8 cellular contexts compared by ENCODE assay signal in the genomic region with DNA sequence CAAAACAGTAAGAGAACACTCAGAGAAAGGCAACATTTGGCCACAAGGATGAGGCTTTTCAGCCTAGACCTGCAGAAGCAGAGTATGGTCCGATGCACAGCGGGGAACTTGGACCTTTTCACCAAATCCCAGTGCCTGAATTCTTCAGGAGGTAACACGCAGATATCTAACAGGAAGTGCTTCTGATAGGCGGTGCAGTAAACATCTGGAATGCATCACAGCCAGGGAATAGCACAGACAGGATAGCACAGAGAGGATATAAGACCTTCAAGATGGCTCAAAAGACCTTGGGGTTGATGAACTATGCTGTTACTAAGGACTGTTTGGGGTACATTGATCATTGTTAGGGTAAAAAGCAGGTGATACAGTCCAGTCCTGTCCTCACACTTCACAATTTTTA. TPM values are rescaled to one million over a fixed set of nuclear protein-coding genes. Genes with fewer than 3 reads are reported as not detected.
DNase-seq lines count a peak whose midpoint lies in the region; ATAC-seq and TF ChIP-seq lines count a peak whose summit lies in the region.

No MANE protein-coding gene starts in this region.

- peaks cover 10% of the 10 kb centered on the region; the same call in 1 of the 2 replicates for H3K79me2 ChIP-seq in OCI-LY1 (ENCODE audit: insufficient read depth, low read length)
- peaks cover 45% of the 10 kb centered on the region for H3K79me2 ChIP-seq in neural progenitor cell (ENCODE audit: low read depth)

- H3K4me1 ChIP-seq in OCI-LY1 (ENCODE audit: insufficient read depth, low read length, severe bottlenecking) = peaks cover 47% of the 10 kb centered on the region
- peaks cover 6% of the 10 kb centered on the region for H3K4me1 ChIP-seq in neural progenitor cell

- no peak for TF ChIP-seq CTCF in CD4-positive, alpha-beta T cell (IDR thresholded peaks at IDR 0.05)
- TF ChIP-seq CTCF in OCI-LY1 (IDR thresholded peaks at IDR 0.05; ENCODE audit: low read length) = no peak
- no peak for TF ChIP-seq CTCF in endothelial cell (IDR thresholded peaks at IDR 0.05; ENCODE audit: unreplicated experiment)
- TF ChIP-seq CTCF in neural progenitor cell (IDR thresholded peaks at IDR 0.05) = no peak

- H3K9me3 ChIP-seq in CD4-positive, alpha-beta T cell (ENCODE audit: control insufficient read depth, low read length) = no peaks in the 10 kb centered on the region
- H3K9me3 ChIP-seq in OCI-LY1 (ENCODE audit: low read length) = no peaks in the 10 kb centered on the region
- no peaks in the 10 kb centered on the region for H3K9me3 ChIP-seq in neural progenitor cell (ENCODE audit: low read depth)

- H2AFZ ChIP-seq in OCI-LY1 (ENCODE audit: low read length) = no peak overlapping the region
- H2AFZ ChIP-seq in neural progenitor cell (replicated peaks) = no peak overlapping the region

- no peaks in the 10 kb centered on the region for H3K27me3 Mint-ChIP-seq in CD4-positive, alpha-beta T cell
- H3K27me3 Mint-ChIP-seq in endothelial cell (ENCODE audit: unreplicated experiment) (peaks cover 23% of the 10 kb centered on the region), neural progenitor cell (ENCODE audit: insufficient read depth, low read depth) (peaks cover 2% of the 10 kb centered on the region)

- peak overlapping the region; percentile 82 for H3K27ac Mint-ChIP-seq in CD4-positive, alpha-beta T cell
- H3K27ac Mint-ChIP-seq in endothelial cell (ENCODE audit: unreplicated experiment) (no peak overlapping the region), neural progenitor cell (no peak overlapping the region)

- intact Hi-C loops in CD4-positive, alpha-beta T cell (cut with DNase I, micrococcal nuclease) = loop anchor here in 1 of 2 experiments (2.0 to 10.0 kb wide), 2 partner anchors 119 to 269 kb away; a partner anchor contains a TSS

- H3K4me3 Mint-ChIP-seq in CD4-positive, alpha-beta T cell = peak overlapping the region; percentile 85
- H3K4me3 Mint-ChIP-seq in endothelial cell (ENCODE audit: unreplicated experiment) (peak overlapping the region; percentile 93), neural progenitor cell (peak overlapping the region; percentile 88)

- CTCF ChIA-PET in CD4-positive, alpha-beta T cell (lab: Charles Lee) = interaction anchor here (0.8 to 1.1 kb wide), 2 partner anchors 56 to 89 kb away, joined by 4 to 5 read pairs; a partner anchor contains a TSS

- H3K4me2 ChIP-seq in OCI-LY1 (ENCODE audit: low read length) (peak overlapping the region; percentile 92), neural progenitor cell (peak overlapping the region; percentile 94)

- no peaks in the 10 kb centered on the region for H3K27me3 ChIP-seq in CD4-positive, alpha-beta T cell (ENCODE audit: control insufficient read depth, insufficient read depth, low read length)
- H3K27me3 ChIP-seq in OCI-LY1 (ENCODE audit: insufficient read depth, low read length) (no peaks in the 10 kb centered on the region), neural progenitor cell (no peaks in the 10 kb centered on the region)

- peaks cover 59% of the 10 kb centered on the region for H3K4me1 Mint-ChIP-seq in CD4-positive, alpha-beta T cell (ENCODE audit: low read depth)
- peaks cover 26% of the 10 kb centered on the region for H3K4me1 Mint-ChIP-seq in endothelial cell (ENCODE audit: unreplicated experiment)
- peaks cover 32% of the 10 kb centered on the region for H3K4me1 Mint-ChIP-seq in neural progenitor cell

- peaks cover 36% of the 10 kb centered on the region for H3K36me3 ChIP-seq in OCI-LY1 (ENCODE audit: insufficient read depth, low read length)
- H3K36me3 ChIP-seq in neural progenitor cell = no peaks in the 10 kb centered on the region

- POLR2A ChIA-PET in CD4-positive, alpha-beta T cell (lab: Charles Lee) = interaction anchor here (0.8 to 1.5 kb wide), 3 partner anchors 8 to 271 kb away, joined by 3 to 9 read pairs (median 5); a partner anchor contains a TSS

- no peaks in the 10 kb centered on the region for H3K9me2 ChIP-seq in OCI-LY1 (ENCODE audit: low read depth, low read length)

- H3K36me3 Mint-ChIP-seq in CD4-positive, alpha-beta T cell (ENCODE audit: low read depth) = peaks cover 82% of the 10 kb centered on the region
- H3K36me3 Mint-ChIP-seq in endothelial cell (ENCODE audit: low read depth, unreplicated experiment) = peaks cover 18% of the 10 kb centered on the region
- peaks cover 12% of the 10 kb centered on the region for H3K36me3 Mint-ChIP-seq in neural progenitor cell

- DNase-seq in CD4-positive, alpha-beta T cell = no peak
- no peak for DNase-seq in endothelial cell (ENCODE audit: low spot score)
- DNase-seq in neural progenitor cell (ENCODE audit: low spot score) = no peak
- no peak for DNase-seq in MV-4-11 (lab: John Stamatoyannopoulos, UW)

- H3K4me3 ChIP-seq in OCI-LY1 (ENCODE audit: low read depth, low read length, poor library complexity, severe bottlenecking) (peak overlapping the region; percentile 71), neural progenitor cell (peak overlapping the region; percentile 79)

- ATAC-seq in CD4-positive, alpha-beta T cell (ENCODE audit: poor library complexity) = no peak
- no peak for ATAC-seq in HG02610 (IDR thresholded peaks at IDR 0.05; ENCODE audit: unreplicated experiment)
- no peak for ATAC-seq in HG03196 (IDR thresholded peaks at IDR 0.05; ENCODE audit: unreplicated experiment)
- ATAC-seq in HG03460 (IDR thresholded peaks at IDR 0.05; ENCODE audit: unreplicated experiment) = no peak

- H3K9ac ChIP-seq in OCI-LY1 (ENCODE audit: low read length) (peak overlapping the region; percentile 74; the same call in 1 of the 2 replicates), neural progenitor cell (no peak overlapping the region)

- H4K20me1 ChIP-seq in OCI-LY1 (ENCODE audit: insufficient read depth, low read length) = no peaks in the 10 kb centered on the region
- peaks cover 35% of the 10 kb centered on the region for H4K20me1 ChIP-seq in neural progenitor cell (ENCODE audit: low read depth)

- H3F3A ChIP-seq in OCI-LY1 (ENCODE audit: insufficient read depth, low read length) (no peaks in the 10 kb centered on the region), neural progenitor cell (ENCODE audit: low read depth) (peaks cover 15% of the 10 kb centered on the region)

- H3K27ac ChIP-seq in CD4-positive, alpha-beta T cell (ENCODE audit: low read depth, low read length) = no peak overlapping the region
- H3K27ac ChIP-seq in OCI-LY1 (ENCODE audit: low read depth, low read length, poor library complexity, severe bottlenecking) = peak overlapping the region; percentile 47
- no peak overlapping the region for H3K27ac ChIP-seq in neural progenitor cell

- H3K9me3 Mint-ChIP-seq in CD4-positive, alpha-beta T cell = no peaks in the 10 kb centered on the region
- H3K9me3 Mint-ChIP-seq in endothelial cell (ENCODE audit: unreplicated experiment) (no peaks in the 10 kb centered on the region), neural progenitor cell (no peaks in the 10 kb centered on the region)

RNA-seq across cellular contexts. Expression of a gene that starts 1.7 kb away (rescaled TPM):
- total RNA-seq in CD4-positive, alpha-beta T cell = 10 to 100 TPM; 34.2 to 36.0 TPM
- total RNA-seq in endothelial cell (ENCODE audit: unreplicated experiment) = 39.0 TPM
- 9.1 and 16.1 TPM in 2 replicates for total RNA-seq in neural progenitor cell (ENCODE audit: low replicate concordance)

RNA-seq across cellular contexts. Expression of a gene that starts 1.9 kb away (rescaled TPM):
- 10 to 100 TPM; 55.4 to 55.6 TPM for total RNA-seq in CD4-positive, alpha-beta T cell
- total RNA-seq in endothelial cell (ENCODE audit: unreplicated experiment) (63.7 TPM), neural progenitor cell (ENCODE audit: low replicate concordance) (55.9 and 106 TPM in 2 replicates)

RNA-seq across cellular contexts. Expression of a gene that starts 41.3 kb away (rescaled TPM):
- total RNA-seq in CD4-positive, alpha-beta T cell = 100 to 1,000 TPM; 274 to 297 TPM
- total RNA-seq in endothelial cell (ENCODE audit: unreplicated experiment) (168 TPM), neural progenitor cell (ENCODE audit: low replicate concordance) (94.3 and 128 TPM in 2 replicates)

RNA-seq across cellular contexts. Expression of a gene that starts 55.5 kb away (rescaled TPM):
- 10 to 100 TPM; 57.4 to 58.6 TPM for total RNA-seq in CD4-positive, alpha-beta T cell
- 83.4 TPM for total RNA-seq in endothelial cell (ENCODE audit: unreplicated experiment)
- total RNA-seq in neural progenitor cell (ENCODE audit: low replicate concordance) = 162 and 179 TPM in 2 replicates
